Comparison of ENCODE assay signal across 8 cellular contexts in the genomic region with DNA sequence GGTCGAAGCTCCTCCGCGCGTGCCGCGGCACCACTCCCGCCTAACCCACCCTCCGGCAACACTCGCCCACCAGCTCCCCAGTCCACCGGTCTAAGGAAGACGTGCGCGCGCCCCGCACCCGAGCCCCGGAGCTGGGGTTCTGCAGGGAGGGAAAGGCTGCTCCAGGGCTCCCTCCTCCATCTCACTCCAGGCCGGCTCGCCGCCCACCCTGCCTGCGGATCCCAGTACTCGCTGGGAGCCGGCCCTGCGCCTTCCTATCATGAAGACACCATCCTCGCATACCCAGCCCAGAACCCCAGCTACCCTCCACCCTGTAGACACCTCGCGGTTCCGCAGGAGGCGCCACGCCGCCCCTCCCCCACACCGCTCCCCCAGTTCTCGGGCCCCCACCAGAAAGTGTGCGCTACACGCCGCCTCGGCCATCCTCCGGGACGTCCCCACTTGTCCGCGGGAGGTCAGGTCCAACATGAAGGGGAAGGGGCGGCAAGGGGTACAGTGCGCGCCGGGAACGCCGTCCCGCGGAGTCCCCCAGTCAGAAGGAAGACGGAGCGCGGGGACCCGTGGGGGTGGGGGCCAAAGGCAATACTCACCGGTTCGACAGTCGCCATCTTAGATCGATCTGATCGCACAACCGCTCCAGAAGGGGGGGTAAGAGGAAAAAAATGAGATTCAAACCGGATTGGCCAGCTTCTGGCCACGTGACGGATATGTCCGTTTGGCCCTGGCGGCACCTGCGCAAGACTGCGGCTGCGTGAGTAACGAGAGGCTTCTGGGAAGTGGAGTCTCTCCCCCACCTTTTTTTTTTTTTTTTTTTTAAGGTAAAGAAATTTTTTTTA. TPM values are rescaled to one million over a fixed set of nuclear protein-coding genes. Genes with fewer than 3 reads are reported as not detected.
A peak's percentile ranks its signal among the peaks of the same experiment; 100 is the strongest.
DNase-seq lines count a peak whose midpoint lies in the region; ATAC-seq, FAIRE-seq and TF ChIP-seq lines count a peak whose summit lies in the region.

A gene with protein sequence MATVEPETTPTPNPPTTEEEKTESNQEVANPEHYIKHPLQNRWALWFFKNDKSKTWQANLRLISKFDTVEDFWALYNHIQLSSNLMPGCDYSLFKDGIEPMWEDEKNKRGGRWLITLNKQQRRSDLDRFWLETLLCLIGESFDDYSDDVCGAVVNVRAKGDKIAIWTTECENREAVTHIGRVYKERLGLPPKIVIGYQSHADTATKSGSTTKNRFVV (minus strand): TSS at position 629 of the 836 bp plus-strand sequence. CDS start 21 bp downstream, at position 608.

- peak within 1 kb of the TSS; percentile 94 for H3K27ac ChIP-seq in HUES64 (ENCODE audit: low read depth, low read length)
- H3K27ac ChIP-seq in OCI-LY1 (ENCODE audit: low read depth, low read length, poor library complexity, severe bottlenecking) = peak within 1 kb of the TSS; percentile 75

- DNase-seq in D721Med (ENCODE audit: insufficient read length, low spot score) (peak; percentile 59), endothelial cell (ENCODE audit: low spot score) (peak; percentile 89), mesothelial cell of epicardium (ENCODE audit: low spot score in 2 of 2, unreplicated experiment in 2 of 2) (peak; percentile 91 to 94)
- peak; percentile 92 for DNase-seq in activated CD8-positive, alpha-beta memory T cell treated with anti-CD3 and anti-CD28 coated beads, Interleukin-2, amount 50 U/mL, for 4 hours
- DNase-seq in stimulated activated CD8-positive, alpha-beta memory T cell treated with anti-CD3 and anti-CD28 coated beads, Interleukin-15, amount 100 ng/mL, for 48 hours (ENCODE audit: low read depth in 2 of 2) = peak; percentile 93 to 94

- H3K4me3 Mint-ChIP-seq in endothelial cell (ENCODE audit: unreplicated experiment) (peak within 1 kb of the TSS; percentile 100), mesothelial cell of epicardium (peak within 1 kb of the TSS; percentile 87)

- H3K27ac Mint-ChIP-seq in endothelial cell (ENCODE audit: unreplicated experiment) = peak within 1 kb of the TSS; percentile 97
- peak within 1 kb of the TSS; percentile 94 for H3K27ac Mint-ChIP-seq in mesothelial cell of epicardium

- H4K20me1 ChIP-seq in OCI-LY1 (ENCODE audit: insufficient read depth, low read length) = no peaks in the 10 kb centered on the region

- under 1% methylated on average over 68 of the region's 68 CpGs for WGBS in HUES64

- H3K4me2 ChIP-seq in OCI-LY1 (ENCODE audit: low read length) = peak within 1 kb of the TSS; percentile 77

- peaks cover 9% of the 10 kb centered on the region for H3K4me1 Mint-ChIP-seq in endothelial cell (ENCODE audit: unreplicated experiment)
- peaks cover 16% of the 10 kb centered on the region for H3K4me1 Mint-ChIP-seq in mesothelial cell of epicardium

- peak; percentile 76 for ATAC-seq in GM21447 (IDR thresholded peaks at IDR 0.05; ENCODE audit: unreplicated experiment)

- H3K36me3 Mint-ChIP-seq in endothelial cell (ENCODE audit: low read depth, unreplicated experiment) (no peaks in the 10 kb centered on the region), mesothelial cell of epicardium (peaks cover 4% of the 10 kb centered on the region)

- H3K27me3 ChIP-seq in HUES64 (ENCODE audit: insufficient read depth, low read length) (no peaks in the 10 kb centered on the region), OCI-LY1 (ENCODE audit: insufficient read depth, low read length) (no peaks in the 10 kb centered on the region)

- peaks cover 48% of the 10 kb centered on the region for H3K79me2 ChIP-seq in OCI-LY1 (ENCODE audit: insufficient read depth, low read length)

- H3F3A ChIP-seq in OCI-LY1 (ENCODE audit: insufficient read depth, low read length) = no peaks in the 10 kb centered on the region

- TF ChIP-seq CTCF in D721Med (IDR thresholded peaks at IDR 0.05; ENCODE audit: insufficient read depth, missing control alignments) = no peak
- peak; percentile 24; the same call in 1 of the 2 replicates for TF ChIP-seq CTCF in OCI-LY1 (IDR thresholded peaks at IDR 0.05; ENCODE audit: low read length)
- TF ChIP-seq CTCF in endothelial cell (IDR thresholded peaks at IDR 0.05; ENCODE audit: unreplicated experiment) = no peak
- no peak for TF ChIP-seq CTCF in mesothelial cell of epicardium (IDR thresholded peaks at IDR 0.05; ENCODE audit: unreplicated experiment)

- peaks cover 3% of the 10 kb centered on the region for H3K9me3 Mint-ChIP-seq in endothelial cell (ENCODE audit: unreplicated experiment)
- peaks cover 8% of the 10 kb centered on the region for H3K9me3 Mint-ChIP-seq in mesothelial cell of epicardium

- H3K4me3 ChIP-seq in HUES64 (ENCODE audit: low read length) (peak within 1 kb of the TSS; percentile 80), OCI-LY1 (ENCODE audit: low read depth, low read length, poor library complexity, severe bottlenecking) (peak within 1 kb of the TSS; percentile 84)

- H3K36me3 ChIP-seq in HUES64 (ENCODE audit: insufficient read depth, low read length) (peaks cover 22% of the 10 kb centered on the region), OCI-LY1 (ENCODE audit: insufficient read depth, low read length) (peaks cover 30% of the 10 kb centered on the region)

- H3K27me3 Mint-ChIP-seq in endothelial cell (ENCODE audit: unreplicated experiment) (peaks cover 12% of the 10 kb centered on the region), mesothelial cell of epicardium (ENCODE audit: low read depth) (no peaks in the 10 kb centered on the region)

- H3K4me1 ChIP-seq in HUES64 (ENCODE audit: insufficient read depth, low read length) (peaks cover 6% of the 10 kb centered on the region), OCI-LY1 (ENCODE audit: insufficient read depth, low read length, severe bottlenecking) (peaks cover 27% of the 10 kb centered on the region)

- peaks cover 19% of the 10 kb centered on the region for H3K9me3 ChIP-seq in HUES64 (ENCODE audit: insufficient read depth, low read depth, low read length)
- H3K9me3 ChIP-seq in OCI-LY1 (ENCODE audit: low read length) = no peaks in the 10 kb centered on the region

- no peaks in the 10 kb centered on the region for H3K9me2 ChIP-seq in OCI-LY1 (ENCODE audit: low read depth, low read length)

- peak within 1 kb of the TSS; percentile 51 for H2AFZ ChIP-seq in OCI-LY1 (ENCODE audit: low read length)

- FAIRE-seq in D721Med (lab: Jason Lieb, UNC) = no peak

- H3K9ac ChIP-seq in HUES64 (ENCODE audit: low read depth, low read length) (peak within 1 kb of the TSS; percentile 93), OCI-LY1 (ENCODE audit: low read length) (peak within 1 kb of the TSS; percentile 87)

RNA-seq across cellular contexts. Expression of the gene that starts here (rescaled TPM):
- polyA plus RNA-seq in HUES64 (2013, experiment 1 of 2) = 138 TPM
- polyA plus RNA-seq in HUES64 (2013, experiment 2 of 2) = 151 TPM
- total RNA-seq in endothelial cell (ENCODE audit: unreplicated experiment) = 78.9 TPM
- total RNA-seq in mesothelial cell of epicardium = 87.9 to 90.6 TPM (median 88.4 TPM) in 3 replicates

Comparison
In these comparisons a context has a peak if more than half of its experiments do, and no peak if none do; other contexts are left out.
1. Peak in every context shown above with its lines: DNase-seq, ATAC-seq, H3K4me3 ChIP-seq and H3K27ac ChIP-seq.